2 cellular contexts compared by ENCODE assay signal in genomic region chr14:22635980-22636379, GRCh38.
A peak's percentile ranks its signal among the peaks of the same experiment; 100 is the strongest.
TF ChIP-seq lines count a peak whose summit lies in the region.

No MANE protein-coding gene starts in this region.

TF ChIP-seq in K562, 482 proteins besides CTCF, POLR2A, EP300 and RAD21:
- peak; percentile 33 for TF ChIP-seq PCBP2 (IDR thresholded peaks at IDR 0.05; ENCODE audit: low read depth, low read length, poor library complexity, severe bottlenecking)
- TF ChIP-seq PCBP1 (IDR thresholded peaks at IDR 0.05; ENCODE audit: low read depth, low read length, poor library complexity, severe bottlenecking) = peak; percentile 59

TF ChIP-seq in HepG2, 621 proteins besides CTCF, POLR2A, EP300 and RAD21:
- peak; percentile 98 for TF ChIP-seq PCBP1 (IDR thresholded peaks at IDR 0.05; ENCODE audit: borderline replicate concordance, low read depth, low read length)
- peak; percentile 100 for TF ChIP-seq HNRNPK (IDR thresholded peaks at IDR 0.05; ENCODE audit: low read depth, low read length, poor library complexity, severe bottlenecking)
